Comparison of ENCODE assay signal across 1 cellular context in genomic region chr15:65792130-65792987, GRCh38.
TF ChIP-seq lines count a peak whose summit lies in the region.

Gene DENND4A, minus strand, starts transcription at chr15:65792293. Its CDS starts 35,843 bp downstream, at chr15:65756450.

TF ChIP-seq in GM12878, 131 proteins besides CTCF, POLR2A, EP300 and RAD21 (continued from another document and continues in another):
- TF ChIP-seq IRF3 (IDR thresholded peaks at IDR 0.05) (no peak; the same call in 1 of the 2 replicates), PBX3 (IDR thresholded peaks at IDR 0.05; ENCODE audit: insufficient replicate concordance, low read depth, low read length) (peak; percentile 86), TCF7 (IDR thresholded peaks at IDR 0.05; ENCODE audit: borderline replicate concordance) (peak; percentile 60; the same call in 1 of the 2 replicates), YY1 (IDR thresholded peaks at IDR 0.05; ENCODE audit: low read depth, low read length) (peak; percentile 97), NFIC (IDR thresholded peaks at IDR 0.05; ENCODE audit: low read depth, low read length) (peak; percentile 97), HDGF (IDR thresholded peaks at IDR 0.05) (peak; percentile 94), MEF2A (IDR thresholded peaks at IDR 0.05; ENCODE audit: insufficient read depth, low read depth, low read length) (peak; percentile 96), SMAD1 (IDR thresholded peaks at IDR 0.05; ENCODE audit: low read depth, partially characterized antibody) (peak; percentile 76), TARDBP (IDR thresholded peaks at IDR 0.05; ENCODE audit: borderline replicate concordance) (0 out of 2 replicates have a peak, but pooled peaks have one; percentile 55), SPI1 (IDR thresholded peaks at IDR 0.05; ENCODE audit: borderline replicate concordance, insufficient read depth, low read depth, low read length) (no peak; the same call in 1 of the 2 replicates), MXI1 (IDR thresholded peaks at IDR 0.05; ENCODE audit: low read depth, low read length) (no peak), ASH2L (IDR thresholded peaks at IDR 0.05; ENCODE audit: borderline replicate concordance, low read depth) (peak; percentile 73; the same call in 1 of the 2 replicates), CHD1 (IDR thresholded peaks at IDR 0.05; ENCODE audit: low read depth, low read length) (0 out of 2 replicates have a peak, but pooled peaks have one; percentile 38), TBL1XR1 (IDR thresholded peaks at IDR 0.05; ENCODE audit: low read depth, low read length) (peak; percentile 97), ZBED1 (IDR thresholded peaks at IDR 0.05; ENCODE audit: borderline replicate concordance) (peak; percentile 88; the same call in 1 of the 2 replicates), RAD51 (IDR thresholded peaks at IDR 0.05) (no peak), BCL3 (IDR thresholded peaks at IDR 0.05; ENCODE audit: borderline replicate concordance, insufficient read depth, low read depth, low read length, poor library complexity, severe bottlenecking) (peak; percentile 52), PAX5 (IDR thresholded peaks at IDR 0.05; ENCODE audit: borderline replicate concordance, low read depth, low read length) (peak; percentile 86), NBN (IDR thresholded peaks at IDR 0.05) (peak; percentile 99), POLR2AphosphoS2 (IDR thresholded peaks at IDR 0.05; ENCODE audit: low read depth, low read length) (no peak), PKNOX1 (IDR thresholded peaks at IDR 0.05) (peak; percentile 96), SMARCA5 (IDR thresholded peaks at IDR 0.05) (no peak; the same call in 1 of the 2 replicates), POLR2AphosphoS5 (IDR thresholded peaks at IDR 0.05; ENCODE audit: low read length) (peak; percentile 95), MTA3 (IDR thresholded peaks at IDR 0.05; ENCODE audit: borderline replicate concordance, low read length) (peak; percentile 52; the same call in 1 of the 2 replicates), ZBTB40 (IDR thresholded peaks at IDR 0.05; ENCODE audit: borderline replicate concordance) (peak; percentile 79; the same call in 1 of the 2 replicates), TCF12 (IDR thresholded peaks at IDR 0.05; ENCODE audit: low read depth, low read length) (peak; percentile 90), MEF2B (IDR thresholded peaks at IDR 0.05; ENCODE audit: partially characterized antibody, poor library complexity, severe bottlenecking) (peak; percentile 98), ZNF217 (IDR thresholded peaks at IDR 0.05) (no peak), IRF5 (IDR thresholded peaks at IDR 0.05; ENCODE audit: borderline replicate concordance) (peak; percentile 19; the same call in 1 of the 2 replicates), ATF7 (IDR thresholded peaks at IDR 0.05; ENCODE audit: low read depth) (peak; percentile 96), RELA (IDR thresholded peaks at IDR 0.05; ENCODE audit: borderline replicate concordance, partially characterized antibody) (peak; percentile 99), PML (IDR thresholded peaks at IDR 0.05; ENCODE audit: low read length) (peak; percentile 86), CHD2 (IDR thresholded peaks at IDR 0.05; ENCODE audit: borderline replicate concordance, low read depth, low read length) (peak; percentile 52; the same call in 1 of the 2 replicates), ZBTB33 (IDR thresholded peaks at IDR 0.05) (no peak), SMAD5 (IDR thresholded peaks at IDR 0.05; ENCODE audit: low read depth) (peak; percentile 38; the same call in 1 of the 2 replicates), CREB1 (IDR thresholded peaks at IDR 0.05; ENCODE audit: low read depth) (peak; percentile 95), BHLHE40 (IDR thresholded peaks at IDR 0.05; ENCODE audit: borderline replicate concordance in 1 of 2, low read depth in 2 of 2, low read length in 1 of 2) (peak; percentile 50 to 83), E2F8 (IDR thresholded peaks at IDR 0.05; ENCODE audit: low read depth, partially characterized antibody) (peak; percentile 85), SUPT20H (IDR thresholded peaks at IDR 0.05; ENCODE audit: borderline replicate concordance, control insufficient read depth, low read depth, low read length) (no peak), HDAC2 (IDR thresholded peaks at IDR 0.05) (no peak), E4F1 (IDR thresholded peaks at IDR 0.05; ENCODE audit: borderline replicate concordance, partially characterized antibody) (peak; percentile 81), EED (IDR thresholded peaks at IDR 0.05; ENCODE audit: low read depth) (peak; percentile 97), YBX1 (IDR thresholded peaks at IDR 0.05) (no peak), SUZ12 (IDR thresholded peaks at IDR 0.05; ENCODE audit: unreplicated experiment) (no peak), SP1 (IDR thresholded peaks at IDR 0.05; ENCODE audit: low read depth, low read length) (peak; percentile 96)
